In the genomic region with DNA sequence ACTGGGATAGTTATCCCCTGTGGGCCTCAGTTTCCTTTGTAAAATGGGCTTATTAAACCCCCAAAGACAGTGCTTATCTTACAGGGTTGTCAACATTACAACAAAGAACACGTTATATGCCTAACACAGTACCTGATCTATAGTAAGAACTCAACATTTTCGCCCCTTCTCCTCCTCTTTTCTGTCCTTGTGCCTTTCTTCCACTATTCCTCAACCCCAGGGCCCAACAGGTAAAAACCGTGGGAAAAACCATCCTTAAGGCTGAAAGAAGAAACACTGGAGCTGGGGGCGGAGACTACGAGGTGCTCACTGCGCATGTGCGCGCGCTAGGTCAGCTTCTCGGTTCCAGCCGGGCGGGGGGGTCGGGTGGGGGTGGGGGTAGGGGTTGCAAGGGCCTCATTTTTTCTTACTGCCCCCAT, we compare ENCODE assay signal across 8 cellular contexts. TPM values are rescaled to one million over a fixed set of nuclear protein-coding genes. Genes with fewer than 3 reads are reported as not detected.
A peak's percentile ranks its signal among the peaks of the same experiment; 100 is the strongest.
DNase-seq lines count a peak whose midpoint lies in the region; ATAC-seq and TF ChIP-seq lines count a peak whose summit lies in the region.

No MANE protein-coding gene starts in this region.

- H3K9ac ChIP-seq in adipocyte (ENCODE audit: low read length): peak overlapping the region; percentile 92

- H3K9me3 ChIP-seq in adipocyte (ENCODE audit: control insufficient read depth, low read length) (no peaks in the 10 kb centered on the region), right cardiac atrium (ENCODE audit: control insufficient read depth, low read length) (no peaks in the 10 kb centered on the region)

- no peaks in the 10 kb centered on the region for H3K36me3 ChIP-seq in adipocyte (ENCODE audit: control insufficient read depth, insufficient read depth, low read length, severe bottlenecking)

- in situ Hi-C loops in GM13976 (cut with MboI; ENCODE audit: low sequenced_read_pairs, unreplicated experiment): no loop called here

- H3K27me3 ChIP-seq in adipocyte (replicated peaks; ENCODE audit: control insufficient read depth, insufficient read depth, low read length) (no peaks in the 10 kb centered on the region), right cardiac atrium (ENCODE audit: control insufficient read depth, insufficient read depth) (no peaks in the 10 kb centered on the region)

- H3K4me1 ChIP-seq in adipocyte (ENCODE audit: control insufficient read depth, insufficient read depth, low read length) (peaks cover 7% of the 10 kb centered on the region), right cardiac atrium (ENCODE audit: control insufficient read depth, insufficient read depth, low read length) (no peaks in the 10 kb centered on the region)

- H3K27ac ChIP-seq in right cardiac atrium (ENCODE audit: low read length): peak overlapping the region; percentile 100

- ATAC-seq in GM18502 (IDR thresholded peaks at IDR 0.05; ENCODE audit: poor library complexity, unreplicated experiment): peak; percentile 13
- peak; percentile 1 for ATAC-seq in HG02973 (IDR thresholded peaks at IDR 0.05; ENCODE audit: unreplicated experiment)
- ATAC-seq in right cardiac atrium: peak; percentile 79 to 83

- under 1% methylated on average over 13 of the region's 13 CpGs for WGBS in right cardiac atrium

- DNase-seq in NCI-H345 treated with DMSO at 0.1 percent for 48 hours (lab: John Stamatoyannopoulos, UW; ENCODE audit: unreplicated experiment) (peak; percentile 65), adipocyte (ENCODE audit: low read depth) (peak; percentile 82), right cardiac atrium (no peak), renal cortical epithelial cell (ENCODE audit: low read depth) (peak; percentile 62), CD1c-positive myeloid dendritic cell (ENCODE audit: extremely low spot score) (no peak), GM13976 (ENCODE audit: low spot score) (no peak)

- intact Hi-C loops in right cardiac atrium (cut with DNase I): no loop called here

- peak overlapping the region; percentile 92 for H3K4me3 ChIP-seq in adipocyte (ENCODE audit: low read length)
- H3K4me3 ChIP-seq in right cardiac atrium (ENCODE audit: low read length): peak overlapping the region; percentile 73

- no peak for TF ChIP-seq CTCF in GM13976 (IDR thresholded peaks at IDR 0.05; ENCODE audit: borderline replicate concordance, control extremely low read depth, extremely low read depth, insufficient read depth, missing control alignments)

RNA-seq across cellular contexts. Expression of a gene that starts 0.4 kb away (rescaled TPM):
- total RNA-seq in right cardiac atrium (10 to 100 TPM; 30.2 to 37.7 (median 33.4) TPM), renal cortical epithelial cell (47.8 and 58.0 TPM in 2 replicates)
- polyA plus RNA-seq in right cardiac atrium: 12.7 TPM

Comparison
In these comparisons a context has a peak if more than half of its experiments do, and no peak if none do; other contexts are left out.
1. ATAC-seq: peak in every context shown above with its lines; median percentile 81 in right cardiac atrium; 13 in GM18502; 1 in HG02973.
2. DNase-seq: peak in NCI-H345 treated with DMSO at 0.1 percent for 48 hours (single experiment), adipocyte (single experiment) and renal cortical epithelial cell (single experiment); none in right cardiac atrium (0 of 3), CD1c-positive myeloid dendritic cell (single experiment) and GM13976 (single experiment).